In the genomic region with DNA sequence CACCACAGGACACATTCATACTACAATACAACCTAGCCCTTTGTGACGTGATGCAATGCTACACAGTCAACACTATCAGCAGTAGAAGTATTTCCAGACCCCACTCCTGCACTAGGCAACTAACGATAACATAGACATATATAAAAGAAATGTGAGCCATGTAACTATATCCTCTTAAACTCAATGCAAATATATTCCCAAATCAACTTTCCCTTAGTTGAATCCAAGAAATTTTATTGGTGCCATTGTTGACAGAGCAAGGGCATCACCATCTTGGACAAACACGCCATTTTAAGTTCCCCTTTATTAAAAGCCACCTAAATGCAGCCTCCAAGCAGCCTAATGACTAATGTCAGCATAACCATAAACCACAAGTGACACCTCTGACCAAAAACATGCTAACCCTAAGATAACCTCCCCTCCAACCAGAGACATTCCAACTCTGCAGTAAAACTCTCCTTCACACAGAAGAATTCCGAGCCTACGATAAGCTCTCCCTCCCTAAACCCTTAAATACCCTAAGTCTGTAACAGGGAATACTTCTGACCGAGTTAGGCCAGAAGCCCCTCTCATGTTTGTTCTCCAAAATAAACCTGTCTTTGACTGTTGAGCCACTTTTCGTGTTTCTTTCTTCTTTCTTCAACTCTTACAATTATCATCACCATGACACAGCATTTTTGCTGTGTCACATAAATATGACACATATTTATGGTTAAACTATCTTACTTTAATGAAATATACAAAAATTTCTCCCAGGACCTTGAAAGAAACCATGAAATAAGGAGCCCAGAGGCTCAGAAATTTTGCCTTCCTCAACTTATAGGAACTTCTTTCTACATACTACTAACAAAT, we compare ENCODE assay signal across 22 cellular contexts.
DNase-seq lines count a peak whose midpoint lies in the region; ATAC-seq and TF ChIP-seq lines count a peak whose summit lies in the region.
"Had no signal": no experiment of that assay in that cellular context is flagged by ENCODE, and none has a peak within 500 bp of the region (broad histone marks: within the 10 kb centered on the region; RNA-seq: fewer than 3 reads in every experiment).

No MANE protein-coding gene starts in this region.

- no peaks in the 10 kb centered on the region for H3K9me3 ChIP-seq in PC-3 (ENCODE audit: low read length)
- H3K9me3 ChIP-seq: neutrophil, suprapubic skin had no signal

- peak overlapping the region; percentile 26 for H3K4me2 ChIP-seq in PC-3 (ENCODE audit: low read length)

- POLR2A ChIA-PET in PC-3 (lab: Charles Lee; ENCODE audit: unreplicated experiment), result no interaction called here

- peaks cover 28% of the 10 kb centered on the region for H3K4me1 ChIP-seq in PC-3 (ENCODE audit: insufficient read depth, low read length)
- H3K4me1 ChIP-seq: suprapubic skin had no signal

- peak overlapping the region; percentile 84 for H3K27ac ChIP-seq in PC-3 (ENCODE audit: low read length)
- H3K27ac ChIP-seq: C4-2B, cardiac muscle cell, neutrophil, suprapubic skin had no signal

- H3K9me2 ChIP-seq in PC-3 (replicated peaks; ENCODE audit: low read length), result no peaks in the 10 kb centered on the region

- H3K27me3 ChIP-seq in PC-3 (ENCODE audit: low read length), result no peaks in the 10 kb centered on the region
- H3K27me3 ChIP-seq: cardiac muscle cell, neutrophil, suprapubic skin had no signal

- DNase-seq in PC-3 (peak; percentile 80), cardiac fibroblast (ENCODE audit: low read depth in 2 of 2) (peak; percentile 20 to 33), renal cortical epithelial cell (ENCODE audit: low read depth) (peak; percentile 0)
- DNase-seq in stimulated activated naive CD4-positive, alpha-beta T cell (lab: John Stamatoyannopoulos, UW), result no peak
- DNase-seq: activated CD8-positive, alpha-beta memory T cell treated with anti-CD3 and anti-CD28 coated beads for 24 hours; activated gamma-delta T cell; activated naive CD8-positive, alpha-beta T cell treated with anti-CD3 and anti-CD28 coated beads, Interleukin-2, amount 50 U/mL, for 24 hours; activated T-cell treated with anti-CD3 and anti-CD28 coated beads, Interleukin-2, amount 50 U/mL, for 1 hour; dermis blood vessel endothelial cell; HFFc6; KG1; kidney glomerular epithelial cell; NCI-H1694; NCI-H524; small intestine had no signal

- H3F3A ChIP-seq in PC-3 (ENCODE audit: low read length, unreplicated experiment), result no peaks in the 10 kb centered on the region

- H3K4me3 ChIP-seq in PC-3 (ENCODE audit: low read length) (no peak overlapping the region), cardiac fibroblast (replicated peaks in 1 of 2; ENCODE audit: low read depth in 2 of 2, low read length in 2 of 2) (no peak overlapping the region)
- H3K4me3 ChIP-seq: cardiac muscle cell, suprapubic skin had no signal

- CTCF ChIA-PET in PC-3 (lab: Charles Lee), result no interaction called here

- ATAC-seq in GM21717 (IDR thresholded peaks at IDR 0.05; ENCODE audit: unreplicated experiment) (peak; percentile 61), PC-3 (peak; percentile 84), esophagus mucosa (no peak), HG02763 (IDR thresholded peaks at IDR 0.05; ENCODE audit: unreplicated experiment) (no peak)
- ATAC-seq: activated naive CD8-positive, alpha-beta T cell treated with anti-CD3 and anti-CD28 coated beads, Interleukin-2, amount 50 U/mL, for 24 hours had no signal

- no peak for TF ChIP-seq CTCF in PC-3 (conservative IDR thresholded peaks at IDR 0.05; ENCODE audit: low read depth, low read length)
- TF ChIP-seq CTCF in cardiac fibroblast (IDR thresholded peaks at IDR 0.05; ENCODE audit: low read depth, low read length), result no peak

- BruUV-seq in PC-3 (replicated peaks; lab: Mats Ljungman, UMichigan), result no TSS peak

- intact Hi-C loops in PC-3 (cut with micrococcal nuclease), result no loop called here

- no peaks in the 10 kb centered on the region for H4K20me1 ChIP-seq in PC-3 (ENCODE audit: low read length)

- peak overlapping the region; percentile 41; the same call in 1 of the 2 replicates for H3K9ac ChIP-seq in PC-3 (ENCODE audit: low read length)

- peak overlapping the region; percentile 55 for H2AFZ ChIP-seq in PC-3 (ENCODE audit: low read length)

- H3K36me3 ChIP-seq in PC-3 (ENCODE audit: low read depth, low read length), result no peaks in the 10 kb centered on the region
- H3K36me3 ChIP-seq: cardiac muscle cell, neutrophil, suprapubic skin had no signal

- no peaks in the 10 kb centered on the region for H3K79me2 ChIP-seq in PC-3 (ENCODE audit: low read length)

Comparison
In these comparisons a context has a peak if more than half of its experiments do, and no peak if none do; other contexts are left out.
1. ATAC-seq: peak in GM21717 (single experiment) and PC-3 (single experiment); none in esophagus mucosa (single experiment) and HG02763 (single experiment).
2. DNase-seq: peak in PC-3 (single experiment), cardiac fibroblast (2 of 2) and renal cortical epithelial cell (single experiment); none in stimulated activated naive CD4-positive, alpha-beta T cell (0 of 6).